24 cellular contexts compared by ENCODE assay signal in the genomic region with DNA sequence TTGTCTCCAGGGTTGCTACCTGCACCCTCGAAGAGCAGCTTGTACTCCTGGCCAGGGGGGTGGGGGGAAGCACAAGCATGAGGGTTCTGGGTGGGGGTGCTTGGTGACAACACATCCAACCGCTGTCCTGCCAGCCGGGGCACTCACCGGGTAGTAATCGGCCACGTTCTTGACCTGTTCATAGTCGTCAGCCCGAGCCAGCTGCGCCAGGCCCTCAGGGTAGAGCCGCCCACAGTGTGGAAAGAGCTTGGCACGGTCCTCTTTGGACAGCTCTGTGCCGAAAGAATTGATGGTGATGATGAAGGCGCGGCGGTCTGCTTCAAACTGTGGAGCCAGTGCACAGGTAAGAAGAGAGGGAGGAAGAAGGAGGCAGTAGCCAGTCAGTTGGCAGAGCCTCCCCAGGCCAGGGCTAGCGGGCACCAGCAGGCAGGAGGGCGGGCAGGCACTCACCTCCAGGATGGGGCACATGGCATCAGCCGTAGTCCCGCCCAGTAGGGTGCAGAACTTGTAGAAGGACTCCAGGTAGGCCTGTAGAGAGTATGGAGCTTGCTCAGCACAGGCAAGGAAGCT. TPM values are rescaled to one million over a fixed set of nuclear protein-coding genes. Genes with fewer than 3 reads are reported as not detected.
DNase-seq lines count a peak whose midpoint lies in the region; ATAC-seq and TF ChIP-seq lines count a peak whose summit lies in the region.
"Had no signal": no experiment of that assay in that cellular context is flagged by ENCODE, and none has a peak within 500 bp of the region (broad histone marks: within the 10 kb centered on the region; RNA-seq: fewer than 3 reads in every experiment).

No MANE protein-coding gene starts in this region.

- DNase-seq in natural killer cell (no peak), endothelial cell (ENCODE audit: low spot score) (no peak), mucosa of descending colon (peak in 1 of 3 donors; percentile 56), transverse colon (no peak), COR-L47 (lab: John Stamatoyannopoulos, UW) (no peak)
- DNase-seq in natural killer cell treated with Interleukin-12 subunit alpha and Interleukin-12 subunit beta and Interleukin-15 and Interleukin-18, amount 100 ng/mL, for 72 hours (ENCODE audit: low spot score): no peak
- DNase-seq in activated CD8-positive, alpha-beta T cell treated with anti-CD3 and anti-CD28 coated beads for 36 hours: no peak
- no peak for DNase-seq in activated CD8-positive, alpha-beta memory T cell treated with anti-CD3 and anti-CD28 coated beads, Interleukin-2, amount 50 U/mL, for 4 hours
- DNase-seq: 8988T; ACHN; CD4-positive, CD25-positive, alpha-beta regulatory T cell; HCEC 1CT; Karpas-422; NCI-H1105 treated with DMSO at 0.1 percent for 48 hours; NCI-H146; NCI-H2029; NCI-H446; NCI-H524 treated with DMSO at 0.1 percent for 48 hours; NCI-H774; PC-3; Right ventricle myocardium superior had no signal

- in situ Hi-C loops in transverse colon (cut with MboI; ENCODE audit: low pct_ligation_motif_present in 1 of 4, low pct_unique_long_range_greater_than_20kb in 1 of 4, low sequenced_read_pairs in 3 of 4): no loop called here

- H3K36me3 ChIP-seq in mucosa of descending colon (ENCODE audit: low read depth) (no peaks in the 10 kb centered on the region), transverse colon (peaks cover 0 to 22% (median 2%) of the 10 kb centered on the region in 4 donors)

- H3K4me3 Mint-ChIP-seq in natural killer cell (no peak overlapping the region), endothelial cell (ENCODE audit: unreplicated experiment) (peak overlapping the region; percentile 59)
- no peak overlapping the region for H3K4me3 Mint-ChIP-seq in natural killer cell treated with Interleukin-12 subunit alpha and Interleukin-12 subunit beta and Interleukin-15 and Interleukin-18, amount 100 ng/mL, for 72 hours
- no peak overlapping the region for H3K4me3 Mint-ChIP-seq in activated CD8-positive, alpha-beta T cell treated with anti-CD3 and anti-CD28 coated beads for 36 hours
- H3K4me3 Mint-ChIP-seq: CD4-positive, CD25-positive, alpha-beta regulatory T cell had no signal

- 98% methylated on average over 16 of the region's 19 CpGs; no CpG with 5 or more reads in 1 of the 2 donors for WGBS in transverse colon (ENCODE audit: low coverage in 1 of 2), 2 donors

- H3K27me3 Mint-ChIP-seq in natural killer cell (ENCODE audit: low read depth in 2 of 2) (no peaks in the 10 kb centered on the region), endothelial cell (ENCODE audit: unreplicated experiment) (peaks cover 20% of the 10 kb centered on the region)
- H3K27me3 Mint-ChIP-seq in natural killer cell treated with Interleukin-12 subunit alpha and Interleukin-12 subunit beta and Interleukin-15 and Interleukin-18, amount 100 ng/mL, for 72 hours: no peaks in the 10 kb centered on the region
- no peaks in the 10 kb centered on the region for H3K27me3 Mint-ChIP-seq in activated CD8-positive, alpha-beta T cell treated with anti-CD3 and anti-CD28 coated beads for 36 hours

- no peaks in the 10 kb centered on the region for H3K9me3 Mint-ChIP-seq in natural killer cell
- H3K9me3 Mint-ChIP-seq in natural killer cell treated with Interleukin-12 subunit alpha and Interleukin-12 subunit beta and Interleukin-15 and Interleukin-18, amount 100 ng/mL, for 72 hours: no peaks in the 10 kb centered on the region
- no peaks in the 10 kb centered on the region for H3K9me3 Mint-ChIP-seq in endothelial cell (ENCODE audit: unreplicated experiment)
- H3K9me3 Mint-ChIP-seq in activated CD8-positive, alpha-beta T cell treated with anti-CD3 and anti-CD28 coated beads for 36 hours: no peaks in the 10 kb centered on the region

- H3K9me3 ChIP-seq in mucosa of descending colon (no peaks in the 10 kb centered on the region), transverse colon (no peaks in the 10 kb centered on the region)
- H3K9me3 ChIP-seq: BLaER1, SJSA1 had no signal

- TF ChIP-seq POLR2A in transverse colon (IDR thresholded peaks at IDR 0.05): no peak

- TF ChIP-seq CTCF in natural killer cell (IDR thresholded peaks at IDR 0.05) (no peak), endothelial cell (IDR thresholded peaks at IDR 0.05; ENCODE audit: unreplicated experiment) (no peak), mucosa of descending colon (IDR thresholded peaks at IDR 0.05) (no peak), transverse colon (IDR thresholded peaks at IDR 0.05) (no peak)
- no peak for TF ChIP-seq CTCF in activated CD8-positive, alpha-beta T cell treated with anti-CD3 and anti-CD28 coated beads for 36 hours (IDR thresholded peaks at IDR 0.05)

- no peaks in the 10 kb centered on the region for H3K36me3 Mint-ChIP-seq in natural killer cell
- peaks cover 6% of the 10 kb centered on the region for H3K36me3 Mint-ChIP-seq in natural killer cell treated with Interleukin-12 subunit alpha and Interleukin-12 subunit beta and Interleukin-15 and Interleukin-18, amount 100 ng/mL, for 72 hours
- H3K36me3 Mint-ChIP-seq in endothelial cell (ENCODE audit: low read depth, unreplicated experiment): peaks cover 27% of the 10 kb centered on the region
- H3K36me3 Mint-ChIP-seq in activated CD8-positive, alpha-beta T cell treated with anti-CD3 and anti-CD28 coated beads for 36 hours (ENCODE audit: low read depth): no peaks in the 10 kb centered on the region

- H3K4me1 Mint-ChIP-seq in natural killer cell (peaks cover 5 to 27% of the 10 kb centered on the region in 2 donors), endothelial cell (ENCODE audit: unreplicated experiment) (peaks cover 7% of the 10 kb centered on the region)
- peaks cover 17 to 27% of the 10 kb centered on the region in 2 donors for H3K4me1 Mint-ChIP-seq in natural killer cell treated with Interleukin-12 subunit alpha and Interleukin-12 subunit beta and Interleukin-15 and Interleukin-18, amount 100 ng/mL, for 72 hours (ENCODE audit: low read depth in 2 of 2)
- H3K4me1 Mint-ChIP-seq in activated CD8-positive, alpha-beta T cell treated with anti-CD3 and anti-CD28 coated beads for 36 hours (ENCODE audit: low read depth): peaks cover 5% of the 10 kb centered on the region

- TF ChIP-seq EP300 in transverse colon (IDR thresholded peaks at IDR 0.05; ENCODE audit: low read depth): no peak

- peaks cover 35% of the 10 kb centered on the region for H3K4me1 ChIP-seq in mucosa of descending colon (ENCODE audit: low read depth)
- peaks cover 30 to 37% (median 34%) of the 10 kb centered on the region in 4 donors for H3K4me1 ChIP-seq in transverse colon
- H3K4me1 ChIP-seq: SJSA1 had no signal

- H3K27ac ChIP-seq in transverse colon: peak overlapping the region; percentile 86 to 90 (median 86)
- H3K27ac ChIP-seq: BLaER1, SJSA1 had no signal

- CTCF ChIA-PET in activated CD8-positive, alpha-beta T cell treated with anti-CD3 and anti-CD28 coated beads for 36 hours (lab: Charles Lee): interaction anchor here (0.7 to 1.7 kb wide), 3 partner anchors 8 to 82 kb away, joined by 3 to 10 read pairs (median 3); no protein-coding TSS in a partner anchor

- intact Hi-C loops in natural killer cell (cut with micrococcal nuclease) (no loop called here), mucosa of descending colon (cut with DNase I, micrococcal nuclease) (no loop called here), transverse colon (cut with DNase I; ENCODE audit: low total_unique reads) (no loop called here)
- intact Hi-C loops in activated CD8-positive, alpha-beta T cell treated with anti-CD3 and anti-CD28 coated beads for 36 hours (cut with micrococcal nuclease): no loop called here

- peak overlapping the region; percentile 45 to 59 for H3K27ac Mint-ChIP-seq in natural killer cell
- no peak overlapping the region for H3K27ac Mint-ChIP-seq in natural killer cell treated with Interleukin-12 subunit alpha and Interleukin-12 subunit beta and Interleukin-15 and Interleukin-18, amount 100 ng/mL, for 72 hours
- H3K27ac Mint-ChIP-seq in endothelial cell (ENCODE audit: unreplicated experiment): no peak overlapping the region
- H3K27ac Mint-ChIP-seq in activated CD8-positive, alpha-beta T cell treated with anti-CD3 and anti-CD28 coated beads for 36 hours: no peak overlapping the region
- H3K27ac Mint-ChIP-seq: CD4-positive, CD25-positive, alpha-beta regulatory T cell had no signal

- no peak overlapping the region for H3K4me3 ChIP-seq in mucosa of descending colon
- no peak overlapping the region for H3K4me3 ChIP-seq in transverse colon
- H3K4me3 ChIP-seq: BLaER1, SJSA1 had no signal

- ATAC-seq in natural killer cell (no peak), mucosa of descending colon (peak; percentile 0)
- no peak for ATAC-seq in natural killer cell treated with Interleukin-12 subunit alpha and Interleukin-12 subunit beta and Interleukin-15 and Interleukin-18, amount 100 ng/mL, for 72 hours
- ATAC-seq in activated CD8-positive, alpha-beta T cell treated with anti-CD3 and anti-CD28 coated beads for 36 hours: no peak
- ATAC-seq: PC-3 had no signal

- POLR2A ChIA-PET in activated CD8-positive, alpha-beta T cell treated with anti-CD3 and anti-CD28 coated beads for 36 hours (lab: Charles Lee): no interaction called here

- no peaks in the 10 kb centered on the region for H3K27me3 ChIP-seq in transverse colon
- H3K27me3 ChIP-seq: BLaER1, SJSA1 had no signal

RNA-seq across cellular contexts. Expression of gene HSD11B2, which starts 8.0 kb away (rescaled TPM):
- total RNA-seq in natural killer cell (not detected), endothelial cell (ENCODE audit: unreplicated experiment) (3.3 TPM), mucosa of descending colon (100 to 1,000 TPM; 322 to 765 (median 646) TPM), transverse colon (1,000 to 10,000 TPM in 1 of 4 donors, 100 to 1,000 TPM in 3; 667 to 1,081 (median 790) TPM)
- total RNA-seq in natural killer cell treated with Interleukin-12 subunit alpha and Interleukin-12 subunit beta and Interleukin-15 and Interleukin-18, amount 100 ng/mL, for 72 hours: not detected
- total RNA-seq in activated CD8-positive, alpha-beta T cell treated with anti-CD3 and anti-CD28 coated beads for 36 hours: 1 to 10 TPM; 1.6 to 2.3 TPM
- total RNA-seq: CD4-positive, CD25-positive, alpha-beta regulatory T cell; SJSA1 had no signal

RNA-seq across cellular contexts. Expression of gene ZDHHC1, which starts 22.6 kb away (rescaled TPM):
- total RNA-seq in natural killer cell (1 to 10 TPM in 2 of 3 donors, under 1 TPM in 1; 0.88 to 2.5 (median 1.8) TPM), endothelial cell (ENCODE audit: unreplicated experiment) (7.2 TPM), mucosa of descending colon (10 to 100 TPM in 1 of 3 donors, 1 to 10 TPM in 2; 9.2 to 12.3 (median 10.0) TPM), transverse colon (10 to 100 TPM in 2 of 4 donors, 1 to 10 TPM in 2; 7.1 to 36.3 (median 20.5) TPM)
- 1 to 10 TPM; 1.6 to 2.0 TPM for total RNA-seq in natural killer cell treated with Interleukin-12 subunit alpha and Interleukin-12 subunit beta and Interleukin-15 and Interleukin-18, amount 100 ng/mL, for 72 hours
- under 1 TPM; 0.54 to 0.60 TPM for total RNA-seq in activated CD8-positive, alpha-beta T cell treated with anti-CD3 and anti-CD28 coated beads for 36 hours
- total RNA-seq: CD4-positive, CD25-positive, alpha-beta regulatory T cell had no signal

RNA-seq across cellular contexts. Expression of gene ATP6V0D1, which starts 42.0 kb away (rescaled TPM):
- 10 to 100 TPM; 76.0 to 84.9 (median 83.3) TPM for total RNA-seq in natural killer cell
- 10 to 100 TPM; 66.9 to 85.5 TPM for total RNA-seq in natural killer cell treated with Interleukin-12 subunit alpha and Interleukin-12 subunit beta and Interleukin-15 and Interleukin-18, amount 100 ng/mL, for 72 hours
- 107 TPM for total RNA-seq in endothelial cell (ENCODE audit: unreplicated experiment)
- total RNA-seq in mucosa of descending colon: 100 to 1,000 TPM; 152 to 253 (median 228) TPM
- 100 to 1,000 TPM; 218 to 457 (median 386) TPM for total RNA-seq in transverse colon
- 10 to 100 TPM; 17.5 to 18.2 TPM for total RNA-seq in activated CD8-positive, alpha-beta T cell treated with anti-CD3 and anti-CD28 coated beads for 36 hours

RNA-seq across cellular contexts. Expression of gene AGRP, which starts 44.4 kb away (rescaled TPM):
- total RNA-seq in natural killer cell (under 1 TPM in 1 of 3 donors, not detected in 2; 0.50 TPM), endothelial cell (ENCODE audit: unreplicated experiment) (not detected), mucosa of descending colon (not detected), transverse colon (not detected)
- not detected for total RNA-seq in natural killer cell treated with Interleukin-12 subunit alpha and Interleukin-12 subunit beta and Interleukin-15 and Interleukin-18, amount 100 ng/mL, for 72 hours
- not detected for total RNA-seq in activated CD8-positive, alpha-beta T cell treated with anti-CD3 and anti-CD28 coated beads for 36 hours
- total RNA-seq: CD4-positive, CD25-positive, alpha-beta regulatory T cell; H1; PC-3; Right ventricle myocardium superior; SJSA1 had no signal

RNA-seq across cellular contexts. Expression of gene TPPP3, which starts 45.6 kb away (rescaled TPM):
- total RNA-seq in natural killer cell (1 to 10 TPM in 2 of 3 donors, under 1 TPM in 1; 0.66 to 3.0 (median 1.4) TPM), endothelial cell (ENCODE audit: unreplicated experiment) (1.1 TPM), mucosa of descending colon (10 to 100 TPM in 1 of 3 donors, 1 to 10 TPM in 2; 3.8 to 23.8 (median 4.8) TPM), transverse colon (10 to 100 TPM in 1 of 4 donors, 1 to 10 TPM in 2, not detected in 1; 3.5 to 20.9 (median 5.7) TPM)
- total RNA-seq in natural killer cell treated with Interleukin-12 subunit alpha and Interleukin-12 subunit beta and Interleukin-15 and Interleukin-18, amount 100 ng/mL, for 72 hours: under 1 TPM in 1 of 2 donors, not detected in 1; 0.31 TPM
- total RNA-seq in activated CD8-positive, alpha-beta T cell treated with anti-CD3 and anti-CD28 coated beads for 36 hours: not detected
- total RNA-seq: CD4-positive, CD25-positive, alpha-beta regulatory T cell; PC-3; SJSA1 had no signal

Comparison
In these comparisons a context has a peak if more than half of its experiments do, and no peak if none do; other contexts are left out.
1. H3K27ac Mint-ChIP-seq: peak in natural killer cell (2 of 2); none in natural killer cell treated with Interleukin-12 subunit alpha and Interleukin-12 subunit beta and Interleukin-15 and Interleukin-18, amount 100 ng/mL, for 72 hours (0 of 2), endothelial cell (single experiment) and activated CD8-positive, alpha-beta T cell treated with anti-CD3 and anti-CD28 coated beads for 36 hours (single experiment).
2. RNA of gene HSD11B2, which starts 8.0 kb away (total RNA-seq): 667 to 1,081 TPM in transverse colon and 322 to 765 TPM in mucosa of descending colon; 3.3 TPM in endothelial cell (single experiment), 1.6 to 2.3 TPM in activated CD8-positive, alpha-beta T cell treated with anti-CD3 and anti-CD28 coated beads for 36 hours, not detected in natural killer cell treated with Interleukin-12 subunit alpha and Interleukin-12 subunit beta and Interleukin-15 and Interleukin-18, amount 100 ng/mL, for 72 hours and not detected in natural killer cell; every median in the first group is over 10 times any median in the second.